ENCODE assay signal across 25 cellular contexts in the genomic region with DNA sequence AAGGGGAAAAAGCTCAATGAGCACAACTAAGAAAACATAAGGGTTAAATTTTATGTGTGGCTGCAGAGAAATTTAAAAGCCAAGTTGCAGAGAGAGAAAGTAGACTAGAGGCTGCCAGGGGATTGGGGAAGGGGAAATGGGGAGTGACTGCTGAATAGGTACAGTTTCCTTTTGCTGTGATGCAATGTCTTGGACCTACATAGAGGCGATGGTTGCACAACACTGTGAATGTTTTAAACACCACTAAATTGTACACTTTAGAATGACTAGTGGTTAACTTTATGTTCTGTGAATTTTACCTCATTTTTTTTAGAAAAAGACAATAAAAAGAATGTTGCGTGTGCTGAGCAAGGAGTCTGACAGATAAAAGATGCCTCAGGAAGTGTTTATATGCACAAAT. TPM values are rescaled to one million over a fixed set of nuclear protein-coding genes. Genes with fewer than 3 reads are reported as not detected.
A peak's percentile ranks its signal among the peaks of the same experiment; 100 is the strongest.
DNase-seq lines count a peak whose midpoint lies in the region; ATAC-seq, FAIRE-seq and TF ChIP-seq lines count a peak whose summit lies in the region.
"Had no signal": no experiment of that assay in that cellular context is flagged by ENCODE, and none has a peak within 500 bp of the region (broad histone marks: within the 10 kb centered on the region; RNA-seq: fewer than 3 reads in every experiment).

No MANE protein-coding gene starts in this region.

- peak; percentile 76 to 87 for DNase-seq in AML-193 (lab: John Stamatoyannopoulos, UW)
- DNase-seq in MV-4-11 (lab: John Stamatoyannopoulos, UW), result peak; percentile 85
- DNase-seq in bronchial epithelial cell (ENCODE audit: low read depth), result peak; percentile 49
- no peak for DNase-seq in left lung
- no peak for DNase-seq in central memory CD4-positive, alpha-beta T cell
- no peak for DNase-seq in suprapubic skin (ENCODE audit: low spot score in 2 of 2)
- no peak for DNase-seq in left colon
- no peak for DNase-seq in NCI-H510A (lab: John Stamatoyannopoulos, UW)
- DNase-seq: activated CD4-positive, CD25-positive, alpha-beta regulatory T cell treated with anti-CD3 and anti-CD28 coated beads, Interleukin-2, amount 50 U/mL, for 72 hours; activated CD8-positive, alpha-beta memory T cell treated with anti-CD3 and anti-CD28 coated beads for 24 hours; activated naive CD8-positive, alpha-beta T cell treated with anti-CD3 and anti-CD28 coated beads, Interleukin-2, amount 10 ng/mL, durations not matched to agents 7 days and 5 days; activated T-cell treated with anti-CD3 and anti-CD28 coated beads, Interleukin-2, amount 50 U/mL, for 72 hours; brain microvascular endothelial cell; CD8-positive, alpha-beta T cell; dermis blood vessel endothelial cell; erythroblast; head of caudate nucleus; mammary epithelial cell; naive thymus-derived CD8-positive, alpha-beta T cell; NCI-H187; NCI-H446; posterior cingulate gyrus; SJCRH30; spleen had no signal

- TF ChIP-seq EP300 in suprapubic skin (IDR thresholded peaks at IDR 0.05), result no peak

- TF ChIP-seq POLR2A in suprapubic skin (IDR thresholded peaks at IDR 0.05), result no peak

- intact Hi-C loops in left lung (cut with DNase I) (no loop called here), left colon (cut with DNase I, micrococcal nuclease) (no loop called here)

- H3K9me3 ChIP-seq in left lung, result no peaks in the 10 kb centered on the region
- no peaks in the 10 kb centered on the region for H3K9me3 ChIP-seq in suprapubic skin
- H3K9me3 ChIP-seq: SJCRH30, spleen, thoracic aorta had no signal

- H3K27me3 ChIP-seq in bronchial epithelial cell (ENCODE audit: control insufficient read depth, insufficient read depth, low read length), result no peaks in the 10 kb centered on the region
- H3K27me3 ChIP-seq in left lung, result no peaks in the 10 kb centered on the region
- no peaks in the 10 kb centered on the region for H3K27me3 ChIP-seq in suprapubic skin
- H3K27me3 ChIP-seq: brain microvascular endothelial cell, SJCRH30 had no signal

- H3K27ac ChIP-seq in left lung (no peak overlapping the region), suprapubic skin (no peak overlapping the region)
- H3K27ac ChIP-seq: brain microvascular endothelial cell, SJCRH30, spleen, thoracic aorta had no signal

- FAIRE-seq in bronchial epithelial cell (lab: Jason Lieb, UNC), result no peak

- WGBS in suprapubic skin, result 67% methylated on average over 2 of the region's 2 CpGs

- no peak for TF ChIP-seq CTCF in bronchial epithelial cell (IDR thresholded peaks at IDR 0.05; ENCODE audit: insufficient read depth, low read length, severe bottlenecking)
- TF ChIP-seq CTCF in left lung (IDR thresholded peaks at IDR 0.05), result no peak
- TF ChIP-seq CTCF in suprapubic skin (IDR thresholded peaks at IDR 0.05), result no peak

- H3K4me1 ChIP-seq in left lung (no peaks in the 10 kb centered on the region), suprapubic skin (peaks cover 5% of the 10 kb centered on the region)
- H3K4me1 ChIP-seq: SJCRH30 had no signal

- ATAC-seq in left lung (peak; percentile 68), left colon (no peak)
- ATAC-seq: activated T-cell treated with anti-CD3 and anti-CD28 coated beads, Interleukin-2, amount 50 U/mL, for 72 hours; CD8-positive, alpha-beta T cell; naive thymus-derived CD8-positive, alpha-beta T cell had no signal

- no peak overlapping the region for H3K4me3 ChIP-seq in bronchial epithelial cell (ENCODE audit: low read depth, low read length)
- no peak overlapping the region for H3K4me3 ChIP-seq in left lung
- no peak overlapping the region for H3K4me3 ChIP-seq in suprapubic skin
- H3K4me3 ChIP-seq: SJCRH30, spleen, thoracic aorta had no signal

- H3K36me3 ChIP-seq in bronchial epithelial cell (ENCODE audit: control insufficient read depth, insufficient read depth, low read length), result no peaks in the 10 kb centered on the region
- H3K36me3 ChIP-seq in left lung, result no peaks in the 10 kb centered on the region
- no peaks in the 10 kb centered on the region for H3K36me3 ChIP-seq in suprapubic skin
- H3K36me3 ChIP-seq: brain microvascular endothelial cell, SJCRH30, spleen, thoracic aorta had no signal

RNA-seq across cellular contexts. Expression of a gene that starts 36.5 kb away (rescaled TPM):
- total RNA-seq in bronchial epithelial cell (3.2 and 6.1 TPM in 2 replicates), left lung (1 to 10 TPM; 3.4 to 7.1 TPM), suprapubic skin (10 to 100 TPM; 31.4 to 44.5 (median 38.0) TPM), left colon (1 to 10 TPM in 1 of 2 donors, under 1 TPM in 1; 0.92 to 1.7 TPM)
- total RNA-seq: activated naive CD8-positive, alpha-beta T cell treated with anti-CD3 and anti-CD28 coated beads, Interleukin-2, amount 10 ng/mL, durations not matched to agents 7 days and 5 days; CD8-positive, alpha-beta T cell; naive thymus-derived CD8-positive, alpha-beta T cell had no signal

Comparison
In these comparisons a context has a peak if more than half of its experiments do, and no peak if none do; other contexts are left out.
1. DNase-seq: peak in AML-193 (2 of 2), MV-4-11 (single experiment) and bronchial epithelial cell (single experiment); none in left lung (0 of 2), central memory CD4-positive, alpha-beta T cell (single experiment), suprapubic skin (0 of 2), left colon (0 of 2) and NCI-H510A (single experiment).